ENCODE assay signal across 28 cellular contexts in genomic region chrY:8726616-8727015, GRCh38.
"Had no signal": no experiment of that assay in that cellular context is flagged by ENCODE, and none has a peak within 500 bp of the region (broad histone marks: within the 10 kb centered on the region; RNA-seq: fewer than 3 reads in every experiment).

No MANE protein-coding gene starts in this region.

- H3K4me3 ChIP-seq: ascending aorta, cardiac muscle cell, K562, SJCRH30 had no signal

- H3K36me3 ChIP-seq: ascending aorta, cardiac muscle cell, SJCRH30 had no signal

- H3K27ac ChIP-seq: ascending aorta, cardiac muscle cell, RWPE1, SJCRH30 had no signal

- FAIRE-seq: K562 had no signal

- H3K4me1 ChIP-seq: ascending aorta, SJCRH30 had no signal

- DNase-seq: activated B cell treated with CpG ODN at 0.5 μM for 24 hours; activated CD4-positive, alpha-beta memory T cell treated with anti-CD3 and anti-CD28 coated beads for 36 hours; activated CD4-positive, alpha-beta T cell treated with anti-CD3 and anti-CD28 coated beads for 1 hour; activated CD4-positive, alpha-beta T cell treated with anti-CD3 and anti-CD28 coated beads, Interleukin-2, amount 10 ng/mL, durations not matched to agents 7 days and 5 days; activated CD8-positive, alpha-beta memory T cell treated with anti-CD3 and anti-CD28 coated beads for 24 hours; activated effector memory CD4-positive, alpha-beta T cell treated with anti-CD3 and anti-CD28 coated beads, Interleukin-2, amount 50 U/mL, for 16 hours; activated naive CD4-positive, alpha-beta T cell treated with Interleukin-2 at 50 U/mL for 16 hours; activated naive CD8-positive, alpha-beta T cell treated with anti-CD3 and anti-CD28 coated beads, Interleukin-2, amount 50 U/mL, for 24 hours; activated T-cell treated with anti-CD3 and anti-CD28 coated beads, Interleukin-2, amount 50 U/mL, for 4 hours; amniotic stem cell; Karpas-422; NCI-H1105 treated with DMSO at 0.1 percent for 48 hours; NCI-H1436 treated with DMSO at 0.1 percent for 48 hours; NCI-H187; NCI-H2081; NCI-H510A treated with DMSO at 0.1 percent for 48 hours; NCI-H69; NK-92 treated with Interleukin-12 subunit alpha and Interleukin-12 subunit beta, amount 100 ng/mL, for 24 hours; OCI-M1; Right ventricle myocardium superior had no signal

- ATAC-seq: activated naive CD4-positive, alpha-beta T cell treated with anti-CD3 and anti-CD28 coated beads, Interleukin-2, amount 50 U/mL, for 72 hours; activated naive CD8-positive, alpha-beta T cell treated with anti-CD3 and anti-CD28 coated beads, Interleukin-2, amount 50 U/mL, for 24 hours; activated T-cell treated with anti-CD3 and anti-CD28 coated beads, Interleukin-2, amount 50 U/mL, for 4 hours; K562; Panc1; SK-N-SH treated with all-trans-retinoic acid at 6 μM for 48 hours had no signal

- H3K9me3 ChIP-seq: ascending aorta, SJCRH30 had no signal

- H3K27me3 ChIP-seq: ascending aorta, cardiac muscle cell, SJCRH30 had no signal
